In the genomic region with DNA sequence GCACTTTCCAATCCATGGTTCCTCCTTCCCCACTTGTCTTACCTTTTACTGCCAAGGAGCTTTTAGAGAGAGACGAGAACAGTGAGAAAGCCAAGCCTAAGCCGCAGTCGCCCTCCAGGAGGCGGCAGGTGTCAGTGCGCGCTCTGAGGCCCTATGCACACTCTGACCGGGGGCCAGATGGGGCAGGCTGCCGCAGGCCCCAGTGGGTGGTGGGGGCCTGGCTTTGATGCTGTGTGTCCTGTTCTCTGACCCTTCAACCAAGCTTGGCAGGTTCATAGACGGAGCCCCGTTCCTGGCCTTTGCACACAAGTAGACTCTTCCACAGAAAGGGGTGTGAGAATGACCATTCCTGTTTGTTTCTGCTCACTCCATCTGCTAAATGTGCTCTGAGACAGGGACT, we compare ENCODE assay signal across 13 cellular contexts.
DNase-seq lines count a peak whose midpoint lies in the region; ATAC-seq and TF ChIP-seq lines count a peak whose summit lies in the region.
"Had no signal": no experiment of that assay in that cellular context is flagged by ENCODE, and none has a peak within 500 bp of the region (broad histone marks: within the 10 kb centered on the region; RNA-seq: fewer than 3 reads in every experiment).

No MANE protein-coding gene starts in this region.

- ATAC-seq in activated T-cell treated with anti-CD3 and anti-CD28 coated beads, Interleukin-2, amount 50 U/mL, for 72 hours (replicated peaks in 1 of 2) = no peak
- ATAC-seq in body of pancreas = no peak
- ATAC-seq: activated T-helper 17 cell treated with anti-CD3 and anti-CD28 coated beads, Interleukin-2, amount 50 U/mL, for 72 hours had no signal

- no peak for TF ChIP-seq POLR2A in body of pancreas (IDR thresholded peaks at IDR 0.05)
- TF ChIP-seq POLR2A in spleen (IDR thresholded peaks at IDR 0.05) = no peak

- intact Hi-C loops in body of pancreas (cut with DNase I) (no loop called here), spleen (cut with DNase I; ENCODE audit: low total_unique reads) (no loop called here), CD14-positive monocyte (cut with micrococcal nuclease) (no loop called here)

- DNase-seq in activated T-cell treated with anti-CD3 and anti-CD28 coated beads, Interleukin-2, amount 50 U/mL, for 1 hour = peak; percentile 11
- no peak for DNase-seq in activated T-cell treated with anti-CD3 and anti-CD28 coated beads, Interleukin-2, amount 50 U/mL, for 72 hours
- peak; percentile 78 for DNase-seq in H7
- peak in 1 of 4 donors; percentile 17 for DNase-seq in body of pancreas
- DNase-seq in spleen = peak; percentile 60
- no peak for DNase-seq in OCI-M1 (lab: John Stamatoyannopoulos, UW)
- DNase-seq in foreskin melanocyte = no peak
- DNase-seq in CD14-positive monocyte (ENCODE audit: low spot score) = no peak
- DNase-seq: BE2C; foreskin fibroblast; NK-92 treated with Interleukin-12 subunit alpha and Interleukin-12 subunit beta, amount 100 ng/mL, for 24 hours had no signal

- TF ChIP-seq CTCF in body of pancreas (IDR thresholded peaks at IDR 0.05) (no peak), spleen (IDR thresholded peaks at IDR 0.05 in 8 of 11, conservative IDR thresholded peaks at IDR 0.05 in 3 of 11) (no peak), CD14-positive monocyte (IDR thresholded peaks at IDR 0.05) (no peak)

- H3K4me3 Mint-ChIP-seq in activated T-cell treated with anti-CD3 and anti-CD28 coated beads, Interleukin-2, amount 50 U/mL, for 72 hours = no peak overlapping the region
- no peak overlapping the region for H3K4me3 Mint-ChIP-seq in CD14-positive monocyte
- H3K4me3 Mint-ChIP-seq: activated T-helper 17 cell treated with anti-CD3 and anti-CD28 coated beads, Interleukin-2, amount 50 U/mL, for 72 hours; stimulated activated naive CD8-positive, alpha-beta T cell treated with anti-CD3 and anti-CD28 coated beads, Interleukin-15, Interleukin-2, amounts not matched to agents 100 ng/mL and 50 ng/mL, for 24 hours had no signal

- H3K9me3 Mint-ChIP-seq in activated T-cell treated with anti-CD3 and anti-CD28 coated beads, Interleukin-2, amount 50 U/mL, for 72 hours = no peaks in the 10 kb centered on the region
- peaks cover 0 to 2% (median 0%) of the 10 kb centered on the region in 7 donors for H3K9me3 Mint-ChIP-seq in CD14-positive monocyte
- H3K9me3 Mint-ChIP-seq: activated T-helper 17 cell treated with anti-CD3 and anti-CD28 coated beads, Interleukin-2, amount 50 U/mL, for 72 hours; stimulated activated naive CD8-positive, alpha-beta T cell treated with anti-CD3 and anti-CD28 coated beads, Interleukin-15, Interleukin-2, amounts not matched to agents 100 ng/mL and 50 ng/mL, for 24 hours had no signal

- H3K4me3 ChIP-seq in H7 (ENCODE audit: insufficient read depth, low read depth, low read length) = no peak overlapping the region
- H3K4me3 ChIP-seq in body of pancreas = no peak overlapping the region
- no peak overlapping the region for H3K4me3 ChIP-seq in spleen

- H3K4me1 ChIP-seq in body of pancreas = peaks cover 25% of the 10 kb centered on the region
- H3K4me1 ChIP-seq in spleen = no peaks in the 10 kb centered on the region
- H3K4me1 ChIP-seq: BE2C had no signal

- no peaks in the 10 kb centered on the region for H3K4me1 Mint-ChIP-seq in activated T-cell treated with anti-CD3 and anti-CD28 coated beads, Interleukin-2, amount 50 U/mL, for 72 hours (ENCODE audit: low read depth)
- no peaks in the 10 kb centered on the region for H3K4me1 Mint-ChIP-seq in CD14-positive monocyte
- H3K4me1 Mint-ChIP-seq: activated T-helper 17 cell treated with anti-CD3 and anti-CD28 coated beads, Interleukin-2, amount 50 U/mL, for 72 hours had no signal

- H3K36me3 ChIP-seq in H7 (replicated peaks; ENCODE audit: control insufficient read depth, insufficient read depth, low read length) (peaks cover 2% of the 10 kb centered on the region; the same call in 1 of the 2 replicates), body of pancreas (replicated peaks in 1 of 2; ENCODE audit: insufficient read depth in 1 of 2, low read depth in 2 of 2) (no peaks in the 10 kb centered on the region), spleen (no peaks in the 10 kb centered on the region)
- H3K36me3 ChIP-seq: BE2C had no signal

- H3K27me3 ChIP-seq in H7 (ENCODE audit: control insufficient read depth, insufficient read depth, low read length) (no peaks in the 10 kb centered on the region), body of pancreas (no peaks in the 10 kb centered on the region), spleen (replicated peaks in 1 of 7) (no peaks in the 10 kb centered on the region)
- H3K27me3 ChIP-seq: BE2C had no signal

- no peak overlapping the region for H3K27ac Mint-ChIP-seq in activated T-cell treated with anti-CD3 and anti-CD28 coated beads, Interleukin-2, amount 50 U/mL, for 72 hours
- no peak overlapping the region for H3K27ac Mint-ChIP-seq in CD14-positive monocyte
- H3K27ac Mint-ChIP-seq: activated T-helper 17 cell treated with anti-CD3 and anti-CD28 coated beads, Interleukin-2, amount 50 U/mL, for 72 hours; stimulated activated naive CD8-positive, alpha-beta T cell treated with anti-CD3 and anti-CD28 coated beads, Interleukin-15, Interleukin-2, amounts not matched to agents 100 ng/mL and 50 ng/mL, for 24 hours had no signal

- no peaks in the 10 kb centered on the region for H3K36me3 Mint-ChIP-seq in activated T-cell treated with anti-CD3 and anti-CD28 coated beads, Interleukin-2, amount 50 U/mL, for 72 hours (ENCODE audit: insufficient read depth in 2 of 2)
- no peaks in the 10 kb centered on the region for H3K36me3 Mint-ChIP-seq in CD14-positive monocyte

- H3K27ac ChIP-seq in body of pancreas (peak overlapping the region in 3 of 4 donors; percentile 64 to 74 (median 72)), spleen (no peak overlapping the region)

- H3K27me3 Mint-ChIP-seq in activated T-cell treated with anti-CD3 and anti-CD28 coated beads, Interleukin-2, amount 50 U/mL, for 72 hours (ENCODE audit: low read depth) = no peaks in the 10 kb centered on the region
- peaks cover 7 to 20% (median 13%) of the 10 kb centered on the region in 3 donors for H3K27me3 Mint-ChIP-seq in CD14-positive monocyte (ENCODE audit: low read depth in 3 of 3)
- H3K27me3 Mint-ChIP-seq: activated T-helper 17 cell treated with anti-CD3 and anti-CD28 coated beads, Interleukin-2, amount 50 U/mL, for 72 hours; stimulated activated naive CD8-positive, alpha-beta T cell treated with anti-CD3 and anti-CD28 coated beads, Interleukin-15, Interleukin-2, amounts not matched to agents 100 ng/mL and 50 ng/mL, for 24 hours had no signal

- H3K9me3 ChIP-seq in body of pancreas (no peaks in the 10 kb centered on the region), spleen (no peaks in the 10 kb centered on the region)
- H3K9me3 ChIP-seq: BE2C had no signal

- 83 to 89% methylated on average over 10 of the region's 10 CpGs for WGBS in body of pancreas, 2 donors
- WGBS in spleen, 5 donors = 83 to 95% (median 94%) methylated on average over 10 of the region's 10 CpGs

Comparison
In these comparisons a context has a peak if more than half of its experiments do, and no peak if none do; other contexts are left out.
1. DNase-seq: peak in activated T-cell treated with anti-CD3 and anti-CD28 coated beads, Interleukin-2, amount 50 U/mL, for 1 hour (single experiment), H7 (single experiment) and spleen (single experiment); none in activated T-cell treated with anti-CD3 and anti-CD28 coated beads, Interleukin-2, amount 50 U/mL, for 72 hours (0 of 2), OCI-M1 (single experiment), foreskin melanocyte (single experiment) and CD14-positive monocyte (single experiment).
2. H3K27ac ChIP-seq: peak in body of pancreas (3 of 4); none in spleen (0 of 8).